In genomic region chr3:133996996-133997395, GRCh38 we compare ENCODE assay signal across 17 cellular contexts. TPM values are rescaled to one million over a fixed set of nuclear protein-coding genes. Genes with fewer than 3 reads are reported as not detected.
"Had no signal": no experiment of that assay in that cellular context is flagged by ENCODE, and none has a peak within 500 bp of the region (broad histone marks: within the 10 kb centered on the region; RNA-seq: fewer than 3 reads in every experiment).

No MANE protein-coding gene starts in this region.

- H3K27ac Mint-ChIP-seq: IgD-negative memory B cell had no signal

- H3K9ac ChIP-seq: KMS-11, SK-N-SH had no signal

- H3K4me3 ChIP-seq: K562 had no signal

- H3K27ac ChIP-seq: KMS-11 had no signal

- H3K9me3 ChIP-seq: SK-N-SH had no signal

- H3K36me3 Mint-ChIP-seq: IgD-negative memory B cell had no signal

- DNase-seq: Kasumi-1, MM.1S, NCI-H1092 treated with DMSO at 0.1 percent for 48 hours, NCI-H1436, NCI-H187, NCI-H2029, NCI-H226, NCI-H510A, NCI-H774, RPMI8226, SHP77, SK-N-SH had no signal

- H3K4me1 Mint-ChIP-seq: IgD-negative memory B cell had no signal

RNA-seq across cellular contexts. Expression of gene SLCO2A1, which starts 32.7 kb away (rescaled TPM):
- total RNA-seq: HepG2, SK-MEL-5 had no signal
- polyA plus RNA-seq: IgD-negative memory B cell had no signal
